11 cellular contexts compared by ENCODE assay signal in the genomic region with DNA sequence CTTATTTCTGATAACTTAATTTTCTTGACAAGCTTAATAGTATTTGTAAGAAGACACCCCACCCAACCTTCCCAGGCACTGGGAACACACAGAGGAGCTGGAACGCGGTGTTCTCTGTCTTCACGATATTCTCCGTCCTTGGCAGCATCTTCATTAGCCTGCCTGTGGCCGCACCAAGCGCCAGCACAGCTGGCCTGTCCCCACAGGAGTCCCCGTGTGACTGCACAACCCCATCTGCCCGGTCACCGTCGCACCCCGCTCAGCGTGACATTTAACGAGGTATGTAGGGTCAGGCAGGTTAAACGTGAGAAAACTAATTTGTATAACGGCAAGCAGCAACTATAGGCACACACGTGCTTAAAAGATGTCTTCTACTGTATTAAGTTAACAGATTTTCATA.
"Had no signal": no experiment of that assay in that cellular context is flagged by ENCODE, and none has a peak within 500 bp of the region (broad histone marks: within the 10 kb centered on the region; RNA-seq: fewer than 3 reads in every experiment).

No MANE protein-coding gene starts in this region.

- H3K27ac ChIP-seq: left ventricle myocardium inferior, pancreas, SK-N-MC, transverse colon had no signal

- H3K27me3 Mint-ChIP-seq: stimulated activated memory B cell treated with anti-CD40 and anti-IgM and Interleukin-4, amounts not matched to agents 10 μg/mL and 1 μg/mL and 100 μg/mL, for 72 hours had no signal

- H3K4me3 ChIP-seq: left ventricle myocardium inferior, pancreas, SK-N-MC, transverse colon had no signal

- H3K27ac Mint-ChIP-seq: activated naive CD4-positive, alpha-beta T cell treated with anti-CD3 and anti-CD28 coated beads for 36 hours; nephron; stimulated activated memory B cell treated with anti-CD40 and anti-IgM and Interleukin-4, amounts not matched to agents 10 μg/mL and 1 μg/mL and 100 μg/mL, for 72 hours had no signal

- ATAC-seq: activated CD4-positive, CD25-positive, alpha-beta regulatory T cell treated with anti-CD3 and anti-CD28 coated beads, Interleukin-2, amount 50 U/mL, for 24 hours; pancreas; stimulated activated memory B cell treated with anti-CD40 and anti-IgM and Interleukin-4, amounts not matched to agents 10 μg/mL and 1 μg/mL and 100 μg/mL, for 72 hours had no signal

- DNase-seq: activated CD4-positive, alpha-beta T cell treated with anti-CD3 and anti-CD28 coated beads, Interleukin-2, amount 50 U/mL, for 1 hour; activated CD8-positive, alpha-beta memory T cell treated with anti-CD3 and anti-CD28 coated beads for 24 hours; activated naive CD4-positive, alpha-beta T cell treated with anti-CD3 and anti-CD28 coated beads for 36 hours; left ventricle myocardium inferior; mesenchymal stem cell; transverse colon had no signal

- H3K36me3 ChIP-seq: left ventricle myocardium inferior, pancreas, transverse colon had no signal

- H3K9me3 Mint-ChIP-seq: stimulated activated memory B cell treated with anti-CD40 and anti-IgM and Interleukin-4, amounts not matched to agents 10 μg/mL and 1 μg/mL and 100 μg/mL, for 72 hours had no signal

- H3K4me3 Mint-ChIP-seq: activated naive CD4-positive, alpha-beta T cell treated with anti-CD3 and anti-CD28 coated beads for 36 hours; nephron; stimulated activated memory B cell treated with anti-CD40 and anti-IgM and Interleukin-4, amounts not matched to agents 10 μg/mL and 1 μg/mL and 100 μg/mL, for 72 hours had no signal

- H3K27me3 ChIP-seq: transverse colon had no signal

- H3K9me3 ChIP-seq: pancreas, transverse colon had no signal

- H3K4me1 ChIP-seq: left ventricle myocardium inferior, pancreas, transverse colon had no signal
